Comparison of ENCODE assay signal across 10 cellular contexts in the genomic region with DNA sequence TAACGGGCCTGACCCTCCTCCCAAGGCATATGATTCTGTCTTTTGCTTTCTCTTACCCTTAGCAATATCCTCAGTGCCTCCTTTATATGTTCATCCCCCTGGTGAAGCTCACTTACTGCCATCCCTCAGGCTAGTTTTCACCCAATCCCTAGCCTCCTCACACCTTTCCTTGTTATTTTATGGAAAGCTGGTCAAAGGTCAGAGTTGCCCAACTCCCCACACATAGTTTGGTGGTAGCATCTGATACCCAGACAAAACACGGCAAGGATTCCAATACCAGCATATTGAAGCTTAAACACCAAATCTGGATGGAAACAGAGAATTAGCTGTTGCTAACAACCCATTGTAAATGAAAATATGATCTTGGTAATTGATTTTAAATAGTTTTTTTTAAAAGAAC.
A peak's percentile ranks its signal among the peaks of the same experiment; 100 is the strongest.
DNase-seq lines count a peak whose midpoint lies in the region; ATAC-seq and TF ChIP-seq lines count a peak whose summit lies in the region.
"Had no signal": no experiment of that assay in that cellular context is flagged by ENCODE, and none has a peak within 500 bp of the region (broad histone marks: within the 10 kb centered on the region; RNA-seq: fewer than 3 reads in every experiment).

No MANE protein-coding gene starts in this region.

- TF ChIP-seq CTCF in HFFc6 (IDR thresholded peaks at IDR 0.05) = no peak
- no peak for TF ChIP-seq CTCF in adrenal gland (IDR thresholded peaks at IDR 0.05)
- no peak for TF ChIP-seq CTCF in GM13977 (IDR thresholded peaks at IDR 0.05; ENCODE audit: extremely low read depth, insufficient read depth, missing control alignments)

- in situ Hi-C loops in GM13977 (cut with MboI; ENCODE audit: low pct_unique_long_range_greater_than_20kb, low sequenced_read_pairs, unreplicated experiment) = no loop called here

- ATAC-seq in stimulated activated naive B cell treated with anti-CD40 and anti-IgM and Interleukin-4, amounts not matched to agents 10 μg/mL and 1 μg/mL and 100 μg/mL, for 72 hours (replicated peaks) = no peak
- ATAC-seq in HG02798 (IDR thresholded peaks at IDR 0.05; ENCODE audit: poor library complexity, unreplicated experiment) = no peak

- H3K27me3 Mint-ChIP-seq in HFFc6 (ENCODE audit: insufficient read depth) = peaks cover 20% of the 10 kb centered on the region
- H3K27me3 Mint-ChIP-seq in stimulated activated naive B cell treated with anti-CD40 and anti-IgM and Interleukin-4, amounts not matched to agents 10 μg/mL and 1 μg/mL and 100 μg/mL, for 72 hours = no peaks in the 10 kb centered on the region

- H3K9me3 ChIP-seq in adrenal gland (replicated peaks in 1 of 3) = no peaks in the 10 kb centered on the region

- WGBS in adrenal gland, 4 donors = 55 to 80% (median 74%) methylated on average over 2 of the region's 2 CpGs

- H3K9me3 Mint-ChIP-seq in HFFc6 = no peaks in the 10 kb centered on the region
- H3K9me3 Mint-ChIP-seq in stimulated activated naive B cell treated with anti-CD40 and anti-IgM and Interleukin-4, amounts not matched to agents 10 μg/mL and 1 μg/mL and 100 μg/mL, for 72 hours = peaks cover 9 to 12% of the 10 kb centered on the region in 2 donors

- H3K36me3 Mint-ChIP-seq in HFFc6 (ENCODE audit: low read depth) = no peaks in the 10 kb centered on the region; the same call in 1 of the 2 replicates
- peaks cover 54 to 69% of the 10 kb centered on the region in 2 donors for H3K36me3 Mint-ChIP-seq in stimulated activated naive B cell treated with anti-CD40 and anti-IgM and Interleukin-4, amounts not matched to agents 10 μg/mL and 1 μg/mL and 100 μg/mL, for 72 hours

- H3K27ac ChIP-seq in adrenal gland (peak overlapping the region in 4 of 5 donors; percentile 54 to 84 (median 70)), layer of hippocampus (ENCODE audit: low read depth, low read length) (peak overlapping the region; percentile 88)
- H3K27ac ChIP-seq: SK-N-MC had no signal

- H3K36me3 ChIP-seq in adrenal gland (replicated peaks in 1 of 2) = no peaks in the 10 kb centered on the region

- no peak overlapping the region for H3K4me3 ChIP-seq in adrenal gland
- H3K4me3 ChIP-seq: SK-N-MC had no signal

- peaks cover 0 to 16% of the 10 kb centered on the region in 2 donors for H3K4me1 ChIP-seq in adrenal gland (replicated peaks in 1 of 2)

- peak overlapping the region; percentile 85 for H3K27ac Mint-ChIP-seq in HFFc6
- peak overlapping the region; percentile 62 for H3K27ac Mint-ChIP-seq in stimulated activated naive B cell treated with anti-CD40 and anti-IgM and Interleukin-4, amounts not matched to agents 10 μg/mL and 1 μg/mL and 100 μg/mL, for 72 hours

- peak overlapping the region; percentile 80 for H3K4me3 Mint-ChIP-seq in HFFc6
- no peak overlapping the region for H3K4me3 Mint-ChIP-seq in stimulated activated naive B cell treated with anti-CD40 and anti-IgM and Interleukin-4, amounts not matched to agents 10 μg/mL and 1 μg/mL and 100 μg/mL, for 72 hours

- H3K27me3 ChIP-seq in adrenal gland (no peaks in the 10 kb centered on the region), layer of hippocampus (ENCODE audit: control insufficient read depth, insufficient read depth, low read length) (no peaks in the 10 kb centered on the region)

- intact Hi-C loops in adrenal gland (cut with DNase I) = no loop called here

- peaks cover 30% of the 10 kb centered on the region for H3K4me1 Mint-ChIP-seq in HFFc6 (ENCODE audit: low read depth)
- H3K4me1 Mint-ChIP-seq in stimulated activated naive B cell treated with anti-CD40 and anti-IgM and Interleukin-4, amounts not matched to agents 10 μg/mL and 1 μg/mL and 100 μg/mL, for 72 hours = peaks cover 21 to 48% of the 10 kb centered on the region in 2 donors

- no peak for TF ChIP-seq POLR2A in adrenal gland (IDR thresholded peaks at IDR 0.05)

- no peak for DNase-seq in HFFc6
- DNase-seq in adrenal gland = no peak
- no peak for DNase-seq in stimulated activated naive B cell treated with anti-CD40 and anti-IgM and Interleukin-4, amounts not matched to agents 10 μg/mL and 1 μg/mL and 100 μg/mL, for 72 hours
- DNase-seq in GM13977 (ENCODE audit: low spot score) = no peak
- no peak for DNase-seq in NCI-H526 treated with DMSO at 0.1 percent for 48 hours (lab: John Stamatoyannopoulos, UW)
- no peak for DNase-seq in NCI-H128 (lab: John Stamatoyannopoulos, UW; ENCODE audit: unreplicated experiment)
- DNase-seq: stimulated activated CD4-positive, alpha-beta T cell treated with anti-CD3 and anti-CD28 coated beads, Interleukin-4, amount 100 ng/mL, for 24 hours had no signal
